1 cellular context compared by ENCODE assay signal in genomic region chr15:66849746-66850077, GRCh38.
TF ChIP-seq lines count a peak whose summit lies in the region.

No MANE protein-coding gene starts in this region.

TF ChIP-seq in SK-N-SH, 30 proteins besides CTCF, POLR2A, EP300 and RAD21 (continued from another document):
- TF ChIP-seq USF2 (IDR thresholded peaks at IDR 0.05; ENCODE audit: borderline replicate concordance, low read depth, low read length): no peak
- TF ChIP-seq MEF2A (IDR thresholded peaks at IDR 0.05; ENCODE audit: borderline replicate concordance, low read depth): no peak
- no peak for TF ChIP-seq SMC3 (IDR thresholded peaks at IDR 0.05; ENCODE audit: low read depth, low read length)
- TF ChIP-seq CHD2 (IDR thresholded peaks at IDR 0.05; ENCODE audit: low read length, partially characterized antibody): no peak
- no peak for TF ChIP-seq FOXJ3 (CRISPR knock-in tag; IDR thresholded peaks at IDR 0.05)
- no peak for TF ChIP-seq RXRA (IDR thresholded peaks at IDR 0.05; ENCODE audit: borderline replicate concordance, low read depth)
- no peak for TF ChIP-seq TAF1 (IDR thresholded peaks at IDR 0.05; ENCODE audit: borderline replicate concordance, low read depth, low read length)
- TF ChIP-seq MAX (IDR thresholded peaks at IDR 0.05; ENCODE audit: low read depth): no peak
- TF ChIP-seq SIN3A (IDR thresholded peaks at IDR 0.05; ENCODE audit: borderline replicate concordance, low read depth, low read length): no peak
- no peak for TF ChIP-seq USF1 (IDR thresholded peaks at IDR 0.05; ENCODE audit: borderline replicate concordance, low read depth)
- no peak for TF ChIP-seq PBX3 (IDR thresholded peaks at IDR 0.05)
